In genomic region chr16:5032748-5033167, GRCh38 we compare ENCODE assay signal across 8 cellular contexts. TPM values are rescaled to one million over a fixed set of nuclear protein-coding genes. Genes with fewer than 3 reads are reported as not detected.
DNase-seq lines count a peak whose midpoint lies in the region; ATAC-seq and TF ChIP-seq lines count a peak whose summit lies in the region.

No MANE protein-coding gene starts in this region.

- no peaks in the 10 kb centered on the region for H3K27me3 Mint-ChIP-seq in T-cell

- no peaks in the 10 kb centered on the region for H3K4me1 ChIP-seq in foreskin keratinocyte
- H3K4me1 ChIP-seq in psoas muscle: peaks cover 13% of the 10 kb centered on the region

- POLR2A ChIA-PET in T-cell (lab: Charles Lee): no interaction called here

- intact Hi-C loops in psoas muscle (cut with DNase I): loop anchor here in 1 of 2 donors (10.0 kb wide), 1 partner anchor 62 kb away; the partner anchor contains the start of gene EEF2KMT

- H3K4me3 ChIP-seq in GM12875 (ENCODE audit: low read depth, low read length): peak overlapping the region; percentile 86
- H3K4me3 ChIP-seq in psoas muscle: peak overlapping the region; percentile 95

- WGBS in psoas muscle, 3 donors: 38 to 42% (median 39%) methylated on average over 12 of the region's 12 CpGs

- H3K4me3 Mint-ChIP-seq in T-cell: peak overlapping the region; percentile 77 to 87 (median 78)

- peaks cover 16 to 23% (median 18%) of the 10 kb centered on the region in 3 donors for H3K4me1 Mint-ChIP-seq in T-cell

- CTCF ChIA-PET in T-cell (lab: Charles Lee): no interaction called here

- H3K27me3 ChIP-seq in foreskin keratinocyte (no peaks in the 10 kb centered on the region), psoas muscle (ENCODE audit: insufficient read depth in 3 of 3, low read length in 2 of 3) (no peaks in the 10 kb centered on the region)

- DNase-seq in T-cell (no peak), foreskin keratinocyte (no peak), psoas muscle (peak in 1 of 2 donors; percentile 39), HuH-7 (ENCODE audit: low spot score) (no peak), dermis blood vessel endothelial cell (no peak), GM19240 (ENCODE audit: insufficient read length, low spot score) (no peak)

- H3K36me3 Mint-ChIP-seq in T-cell: peaks cover 18% of the 10 kb centered on the region

- H3K27ac ChIP-seq in foreskin keratinocyte (no peak overlapping the region), psoas muscle (peak overlapping the region; percentile 78)

- no peak for ATAC-seq in T-cell (replicated peaks in 1 of 4)
- peak; percentile 13 for ATAC-seq in foreskin keratinocyte
- ATAC-seq in psoas muscle: no peak
- no peak for ATAC-seq in HG02981 (IDR thresholded peaks at IDR 0.05; ENCODE audit: unreplicated experiment)

- peak overlapping the region; percentile 61 to 70 for H3K27ac Mint-ChIP-seq in T-cell

- TF ChIP-seq CTCF in GM12875 (IDR thresholded peaks at IDR 0.05; ENCODE audit: borderline replicate concordance, insufficient read depth, low read depth, low read length) (no peak), foreskin keratinocyte (conservative IDR thresholded peaks at IDR 0.05) (no peak), psoas muscle (IDR thresholded peaks at IDR 0.05) (no peak)

- peaks cover 0 to 28% of the 10 kb centered on the region in 2 donors for H3K36me3 ChIP-seq in psoas muscle (ENCODE audit: insufficient read depth in 1 of 2, low read depth in 1 of 2)

- no peaks in the 10 kb centered on the region for H3K9me3 ChIP-seq in psoas muscle

- no peaks in the 10 kb centered on the region for H3K9me3 Mint-ChIP-seq in T-cell

RNA-seq across cellular contexts. Expression of gene NAGPA, which starts 1.0 kb away (rescaled TPM):
- total RNA-seq in T-cell (10 to 100 TPM; 26.2 to 33.6 (median 29.7) TPM), foreskin keratinocyte (11.0 and 12.3 TPM in 2 replicates), psoas muscle (1 to 10 TPM; 4.4 to 8.1 (median 6.4) TPM), dermis blood vessel endothelial cell (34.8 and 35.9 TPM in 2 replicates)
- polyA plus RNA-seq in foreskin keratinocyte (10.9 and 11.0 TPM in 2 replicates), psoas muscle (10 to 100 TPM in 1 of 3 donors, 1 to 10 TPM in 2; 5.3 to 12.3 (median 9.8) TPM)

RNA-seq across cellular contexts. Expression of gene C16orf89, which starts 33.0 kb away (rescaled TPM):
- total RNA-seq in T-cell: under 1 TPM in 2 of 5 donors, not detected in 3; 0.62 to 0.79 TPM
- total RNA-seq in foreskin keratinocyte: not detected in 2 replicates
- polyA plus RNA-seq in foreskin keratinocyte: not detected in 2 replicates
- 1 to 10 TPM in 3 of 4 donors, not detected in 1; 1.2 to 9.3 (median 1.3) TPM for total RNA-seq in psoas muscle
- polyA plus RNA-seq in psoas muscle: under 1 TPM; 0.29 to 0.62 (median 0.57) TPM
- total RNA-seq in dermis blood vessel endothelial cell: not detected in 2 replicates

RNA-seq across cellular contexts. Expression of gene ALG1, which starts 38.9 kb away (rescaled TPM):
- total RNA-seq in T-cell: 10 to 100 TPM; 12.0 to 29.2 (median 25.7) TPM
- 23.4 and 24.0 TPM in 2 replicates for total RNA-seq in foreskin keratinocyte
- 24.1 and 25.2 TPM in 2 replicates for polyA plus RNA-seq in foreskin keratinocyte
- 1 to 10 TPM; 4.9 to 9.3 (median 6.4) TPM for total RNA-seq in psoas muscle
- 10 to 100 TPM in 2 of 3 donors, 1 to 10 TPM in 1; 7.3 to 13.1 (median 11.2) TPM for polyA plus RNA-seq in psoas muscle
- 30.4 and 36.4 TPM in 2 replicates for total RNA-seq in dermis blood vessel endothelial cell
